In genomic region chr17:17579691-17580090, GRCh38 we compare ENCODE assay signal across 14 cellular contexts.
"Had no signal": no experiment of that assay in that cellular context is flagged by ENCODE, and none has a peak within 500 bp of the region (broad histone marks: within the 10 kb centered on the region; RNA-seq: fewer than 3 reads in every experiment).

No MANE protein-coding gene starts in this region.

- H3K27me3 Mint-ChIP-seq: activated CD8-positive, alpha-beta T cell treated with anti-CD3 and anti-CD28 coated beads for 36 hours; activated naive CD8-positive, alpha-beta T cell treated with anti-CD3 and anti-CD28 coated beads, Interleukin-2, amount 10 ng/mL, durations not matched to agents 7 days and 5 days; naive thymus-derived CD8-positive, alpha-beta T cell had no signal

- H3K4me3 ChIP-seq: ascending aorta, heart left ventricle, suprapubic skin, upper lobe of left lung had no signal

- H3K4me3 Mint-ChIP-seq: activated CD8-positive, alpha-beta T cell treated with anti-CD3 and anti-CD28 coated beads for 36 hours; activated naive CD8-positive, alpha-beta T cell treated with anti-CD3 and anti-CD28 coated beads, Interleukin-2, amount 10 ng/mL, durations not matched to agents 7 days and 5 days; naive thymus-derived CD8-positive, alpha-beta T cell; T-helper 2 cell treated with Interferon-gamma antibody and Interleukin-4, amounts not matched to agents 5 μg/mL and 100 μg/mL, for 36 hours had no signal

- H3K27ac ChIP-seq: ascending aorta, heart left ventricle, suprapubic skin, upper lobe of left lung had no signal

- DNase-seq: activated CD8-positive, alpha-beta memory T cell treated with anti-CD3 and anti-CD28 coated beads, Interleukin-2, amount 50 U/mL, for 4 hours; activated CD8-positive, alpha-beta T cell treated with anti-CD3 and anti-CD28 coated beads for 36 hours; activated naive CD8-positive, alpha-beta T cell treated with anti-CD3 and anti-CD28 coated beads, Interleukin-2, amount 10 ng/mL, durations not matched to agents 7 days and 5 days; foreskin melanocyte; heart left ventricle; left colon; mammary epithelial cell; naive thymus-derived CD8-positive, alpha-beta T cell; stimulated activated CD4-positive, alpha-beta T cell treated with anti-CD3 and anti-CD28 coated beads, Interleukin-2, amount 100 ng/mL, for 24 hours; stimulated activated naive CD4-positive, alpha-beta T cell; upper lobe of left lung had no signal

- ATAC-seq: activated CD8-positive, alpha-beta T cell treated with anti-CD3 and anti-CD28 coated beads for 36 hours; heart left ventricle; left colon; naive thymus-derived CD8-positive, alpha-beta T cell had no signal

- H3K27me3 ChIP-seq: ascending aorta, heart left ventricle, suprapubic skin, upper lobe of left lung had no signal

- H3K36me3 Mint-ChIP-seq: activated naive CD8-positive, alpha-beta T cell treated with anti-CD3 and anti-CD28 coated beads, Interleukin-2, amount 10 ng/mL, durations not matched to agents 7 days and 5 days had no signal

- H3K4me1 Mint-ChIP-seq: activated naive CD8-positive, alpha-beta T cell treated with anti-CD3 and anti-CD28 coated beads, Interleukin-2, amount 10 ng/mL, durations not matched to agents 7 days and 5 days had no signal

- H3K9me3 Mint-ChIP-seq: activated CD8-positive, alpha-beta T cell treated with anti-CD3 and anti-CD28 coated beads for 36 hours; activated naive CD8-positive, alpha-beta T cell treated with anti-CD3 and anti-CD28 coated beads, Interleukin-2, amount 10 ng/mL, durations not matched to agents 7 days and 5 days; naive thymus-derived CD8-positive, alpha-beta T cell; T-helper 2 cell treated with Interferon-gamma antibody and Interleukin-4, amounts not matched to agents 5 μg/mL and 100 μg/mL, for 36 hours had no signal

- H3K27ac Mint-ChIP-seq: activated CD8-positive, alpha-beta T cell treated with anti-CD3 and anti-CD28 coated beads for 36 hours; activated naive CD8-positive, alpha-beta T cell treated with anti-CD3 and anti-CD28 coated beads, Interleukin-2, amount 10 ng/mL, durations not matched to agents 7 days and 5 days; T-helper 2 cell treated with Interferon-gamma antibody and Interleukin-4, amounts not matched to agents 5 μg/mL and 100 μg/mL, for 36 hours had no signal

- H3K9me3 ChIP-seq: ascending aorta, heart left ventricle, suprapubic skin, upper lobe of left lung had no signal

- H3K4me1 ChIP-seq: ascending aorta had no signal
